Comparison of ENCODE assay signal across 31 cellular contexts in genomic region chr9:134860510-134860909, GRCh38. TPM values are rescaled to one million over a fixed set of nuclear protein-coding genes. Genes with fewer than 3 reads are reported as not detected.
"Had no signal": no experiment of that assay in that cellular context is flagged by ENCODE, and none has a peak within 500 bp of the region (broad histone marks: within the 10 kb centered on the region; RNA-seq: fewer than 3 reads in every experiment).

No MANE protein-coding gene starts in this region.

- H3K36me3 ChIP-seq: ascending aorta, SJCRH30 had no signal

- H3K9me3 Mint-ChIP-seq: T-helper 2 cell treated with Interferon-gamma antibody and Interleukin-4, amounts not matched to agents 5 μg/mL and 100 μg/mL, for 36 hours had no signal

- H3K4me1 ChIP-seq: ascending aorta, SJCRH30 had no signal

- H3K27me3 Mint-ChIP-seq: activated CD4-positive, alpha-beta T cell treated with anti-CD3 and anti-CD28 coated beads, Interleukin-2, amount 10 ng/mL, durations not matched to agents 24 days and 14 days had no signal

- DNase-seq: activated CD4-positive, alpha-beta T cell treated with anti-CD3 and anti-CD28 coated beads, Interleukin-2, amount 10 ng/mL, durations not matched to agents 24 days and 14 days; activated CD4-positive, alpha-beta T cell treated with anti-CD3 and anti-CD28 coated beads, Interleukin-2, amount 50 U/mL, for 4 hours; activated CD8-positive, alpha-beta T cell treated with anti-CD3 and anti-CD28 coated beads for 36 hours; activated effector memory CD4-positive, alpha-beta T cell treated with anti-CD3 and anti-CD28 coated beads, Interleukin-2, amount 50 U/mL, for 16 hours; activated naive CD4-positive, alpha-beta T cell; activated naive CD4-positive, alpha-beta T cell treated with anti-CD3 and anti-CD28 coated beads, Interleukin-2, amount 50 U/mL, for 16 hours; activated naive CD8-positive, alpha-beta T cell treated with anti-CD3 and anti-CD28 coated beads for 36 hours; activated T-cell treated with anti-CD3 and anti-CD28 coated beads, Interleukin-2, amount 50 U/mL, for 1 hour; activated T-cell treated with anti-CD3 and anti-CD28 coated beads, Interleukin-2, amount 50 U/mL, for 72 hours; amygdala; Karpas-422; KBM-7; NCI-H1105; NCI-H1417 treated with DMSO at 0.1 percent for 48 hours; NCI-H187 treated with DMSO at 0.1 percent for 48 hours; NCI-H2081; NCI-H226; NCI-H446 treated with DMSO at 0.1 percent for 48 hours; NCI-H524; NCI-H69; SHP77; SJCRH30 had no signal

- H3K27me3 ChIP-seq: ascending aorta had no signal

- H3K4me3 ChIP-seq: ascending aorta, SJCRH30, SK-N-MC had no signal

- H3K27ac Mint-ChIP-seq: activated CD4-positive, alpha-beta T cell treated with anti-CD3 and anti-CD28 coated beads, Interleukin-2, amount 10 ng/mL, durations not matched to agents 24 days and 14 days; activated CD8-positive, alpha-beta T cell treated with anti-CD3 and anti-CD28 coated beads for 36 hours; activated naive CD8-positive, alpha-beta T cell treated with anti-CD3 and anti-CD28 coated beads for 36 hours; activated T-cell treated with anti-CD3 and anti-CD28 coated beads, Interleukin-2, amount 50 U/mL, for 72 hours; activated T-helper 17 cell treated with anti-CD3 and anti-CD28 coated beads, Interleukin-2, amount 50 U/mL, for 72 hours; T-helper 1 cell treated with Interleukin-12 subunit alpha and Interleukin-12 subunit beta and Interleukin-4 antibody, amounts not matched to agents 30 μg/mL and 1 μg/mL, for 36 hours; T-helper 2 cell treated with Interferon-gamma antibody and Interleukin-4, amounts not matched to agents 5 μg/mL and 100 μg/mL, for 36 hours had no signal

- ATAC-seq: activated CD8-positive, alpha-beta T cell treated with anti-CD3 and anti-CD28 coated beads for 36 hours; activated T-cell treated with anti-CD3 and anti-CD28 coated beads, Interleukin-2, amount 50 U/mL, for 72 hours; activated T-helper 17 cell treated with anti-CD3 and anti-CD28 coated beads, Interleukin-2, amount 50 U/mL, for 72 hours; Panc1 had no signal

- H3K27ac ChIP-seq: ascending aorta, SJCRH30, SK-N-MC had no signal

- H3K36me3 Mint-ChIP-seq: activated naive CD8-positive, alpha-beta T cell treated with anti-CD3 and anti-CD28 coated beads for 36 hours had no signal

- H3K9me3 ChIP-seq: ascending aorta had no signal

- H3K4me3 Mint-ChIP-seq: activated CD4-positive, alpha-beta T cell treated with anti-CD3 and anti-CD28 coated beads, Interleukin-2, amount 10 ng/mL, durations not matched to agents 24 days and 14 days; activated CD8-positive, alpha-beta T cell treated with anti-CD3 and anti-CD28 coated beads for 36 hours; activated naive CD8-positive, alpha-beta T cell treated with anti-CD3 and anti-CD28 coated beads for 36 hours; activated T-cell treated with anti-CD3 and anti-CD28 coated beads, Interleukin-2, amount 50 U/mL, for 72 hours; activated T-helper 17 cell treated with anti-CD3 and anti-CD28 coated beads, Interleukin-2, amount 50 U/mL, for 72 hours; T-helper 1 cell treated with Interleukin-12 subunit alpha and Interleukin-12 subunit beta and Interleukin-4 antibody, amounts not matched to agents 30 μg/mL and 1 μg/mL, for 36 hours; T-helper 2 cell treated with Interferon-gamma antibody and Interleukin-4, amounts not matched to agents 5 μg/mL and 100 μg/mL, for 36 hours had no signal

RNA-seq across cellular contexts. Expression of gene FCN2, which starts 20.1 kb away (rescaled TPM):
- total RNA-seq: activated CD4-positive, alpha-beta T cell treated with anti-CD3 and anti-CD28 coated beads, Interleukin-2, amount 10 ng/mL, durations not matched to agents 24 days and 14 days; activated CD8-positive, alpha-beta memory T cell treated with anti-CD3 and anti-CD28 coated beads for 36 hours; activated CD8-positive, alpha-beta T cell treated with anti-CD3 and anti-CD28 coated beads for 36 hours; activated naive CD8-positive, alpha-beta T cell treated with anti-CD3 and anti-CD28 coated beads for 36 hours; activated T-cell treated with anti-CD3 and anti-CD28 coated beads, Interleukin-2, amount 50 U/mL, for 72 hours; activated T-helper 17 cell treated with anti-CD3 and anti-CD28 coated beads, Interleukin-2, amount 50 U/mL, for 72 hours; ascending aorta; MCF 10A; RPMI7951; SJCRH30 had no signal

RNA-seq across cellular contexts. Expression of gene FCN1, which starts 57.2 kb away (rescaled TPM):
- total RNA-seq: activated CD4-positive, alpha-beta T cell treated with anti-CD3 and anti-CD28 coated beads, Interleukin-2, amount 10 ng/mL, durations not matched to agents 24 days and 14 days; activated CD8-positive, alpha-beta memory T cell treated with anti-CD3 and anti-CD28 coated beads for 36 hours; activated CD8-positive, alpha-beta T cell treated with anti-CD3 and anti-CD28 coated beads for 36 hours; activated naive CD8-positive, alpha-beta T cell treated with anti-CD3 and anti-CD28 coated beads for 36 hours; activated T-cell treated with anti-CD3 and anti-CD28 coated beads, Interleukin-2, amount 50 U/mL, for 72 hours; activated T-helper 17 cell treated with anti-CD3 and anti-CD28 coated beads, Interleukin-2, amount 50 U/mL, for 72 hours; ascending aorta; MCF 10A; RPMI7951; SJCRH30 had no signal
